In the genomic region with DNA sequence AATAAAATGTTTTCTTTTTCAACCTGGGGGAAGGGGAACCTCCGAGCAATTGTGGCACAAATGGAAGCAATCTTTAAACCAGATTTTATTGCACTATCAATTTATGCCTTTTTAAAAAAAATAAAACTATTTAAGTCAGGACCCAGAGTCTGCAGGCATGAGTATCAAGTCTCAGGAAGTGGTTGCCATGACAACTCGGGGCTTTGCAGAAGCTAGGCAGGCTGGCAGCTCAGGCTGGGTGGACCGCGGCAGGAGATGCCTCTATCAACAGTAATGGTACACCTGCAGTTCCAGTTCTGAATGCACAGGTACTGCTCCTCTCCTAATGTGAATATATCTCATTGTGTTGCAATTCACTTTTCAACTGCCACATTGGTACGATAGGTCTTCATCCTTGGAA, we compare ENCODE assay signal across 1 cellular context.
TF ChIP-seq lines count a peak whose summit lies in the region.

No MANE protein-coding gene starts in this region.

TF ChIP-seq in SK-N-SH, 30 proteins besides CTCF, POLR2A, EP300 and RAD21 (continued from another document):
- TF ChIP-seq, protein P1, sequence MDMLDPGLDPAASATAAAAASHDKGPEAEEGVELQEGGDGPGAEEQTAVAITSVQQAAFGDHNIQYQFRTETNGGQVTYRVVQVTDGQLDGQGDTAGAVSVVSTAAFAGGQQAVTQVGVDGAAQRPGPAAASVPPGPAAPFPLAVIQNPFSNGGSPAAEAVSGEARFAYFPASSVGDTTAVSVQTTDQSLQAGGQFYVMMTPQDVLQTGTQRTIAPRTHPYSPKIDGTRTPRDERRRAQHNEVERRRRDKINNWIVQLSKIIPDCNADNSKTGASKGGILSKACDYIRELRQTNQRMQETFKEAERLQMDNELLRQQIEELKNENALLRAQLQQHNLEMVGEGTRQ (IDR thresholded peaks at IDR 0.05; ENCODE audit: borderline replicate concordance, low read depth, low read length) = no peak
- TF ChIP-seq SIN3A (IDR thresholded peaks at IDR 0.05; ENCODE audit: borderline replicate concordance, low read depth, low read length) (no peak), TEAD4 (IDR thresholded peaks at IDR 0.05; ENCODE audit: borderline replicate concordance, insufficient read depth) (no peak), FOSL2 (IDR thresholded peaks at IDR 0.05; ENCODE audit: borderline replicate concordance, low read depth) (no peak)
- TF ChIP-seq, protein P2, sequence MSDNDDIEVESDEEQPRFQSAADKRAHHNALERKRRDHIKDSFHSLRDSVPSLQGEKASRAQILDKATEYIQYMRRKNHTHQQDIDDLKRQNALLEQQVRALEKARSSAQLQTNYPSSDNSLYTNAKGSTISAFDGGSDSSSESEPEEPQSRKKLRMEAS (IDR thresholded peaks at IDR 0.05; ENCODE audit: low read depth) = no peak
